ENCODE assay signal across 20 cellular contexts in genomic region chr3:64594129-64594528, GRCh38.
"Had no signal": no experiment of that assay in that cellular context is flagged by ENCODE, and none has a peak within 500 bp of the region (broad histone marks: within the 10 kb centered on the region; RNA-seq: fewer than 3 reads in every experiment).

No MANE protein-coding gene starts in this region.

- H3K4me3 ChIP-seq: hepatocyte, pancreas, right lobe of liver, skin epidermis, thyroid gland had no signal

- DNase-seq: activated CD4-positive, alpha-beta T cell treated with anti-CD3 and anti-CD28 coated beads for 36 hours; activated CD4-positive, CD25-positive, alpha-beta regulatory T cell; activated CD8-positive, alpha-beta memory T cell treated with anti-CD3 and anti-CD28 coated beads, Interleukin-2, amount 10 ng/mL, durations not matched to agents 7 days and 5 days; activated CD8-positive, alpha-beta T cell treated with anti-CD3 and anti-CD28 coated beads, Interleukin-2, amount 10 ng/mL, durations not matched to agents 7 days and 5 days; activated T-cell treated with anti-CD3 and anti-CD28 coated beads, Interleukin-2, amount 50 U/mL, for 48 hours; caudate nucleus; cortex of kidney; foreskin melanocyte; islet precursor cell; naive B cell; pancreas; right lobe of liver; stimulated activated CD4-positive, alpha-beta T cell treated with anti-CD3 and anti-CD28 coated beads, Interleukin-12 subunit alpha, Interleukin-12 subunit beta, amount 100 ng/mL, for 4 hours; stimulated activated CD4-positive, alpha-beta T cell treated with anti-CD3 and anti-CD28 coated beads, Interleukin-4, amount 100 ng/mL, for 24 hours; stimulated activated naive CD8-positive, alpha-beta T cell treated with anti-CD3 and anti-CD28 coated beads, Interleukin-15, amount 100 ng/mL, for 72 hours; substantia nigra; thyroid gland had no signal

- H3K27me3 ChIP-seq: hepatocyte, pancreas, right lobe of liver, thyroid gland had no signal

- H3K9me3 ChIP-seq: pancreas, right lobe of liver, thyroid gland had no signal

- ATAC-seq: activated CD4-positive, alpha-beta T cell treated with anti-CD3 and anti-CD28 coated beads for 36 hours; activated CD8-positive, alpha-beta memory T cell treated with anti-CD3 and anti-CD28 coated beads, Interleukin-2, amount 10 ng/mL, durations not matched to agents 7 days and 5 days; activated CD8-positive, alpha-beta T cell treated with anti-CD3 and anti-CD28 coated beads, Interleukin-2, amount 10 ng/mL, durations not matched to agents 7 days and 5 days; pancreas; stimulated activated memory B cell treated with anti-CD40 and anti-IgM and Interleukin-4, amounts not matched to agents 10 μg/mL and 1 μg/mL and 100 μg/mL, for 72 hours; stimulated activated naive CD8-positive, alpha-beta T cell treated with anti-CD3 and anti-CD28 coated beads, Interleukin-15, amount 100 ng/mL, for 72 hours had no signal

- H3K27ac ChIP-seq: hepatocyte, pancreas, right lobe of liver, thyroid gland had no signal

- H3K4me1 ChIP-seq: pancreas, right lobe of liver, thyroid gland had no signal

- H3K36me3 ChIP-seq: pancreas, right lobe of liver had no signal
